1 cellular context compared by ENCODE assay signal in the genomic region with DNA sequence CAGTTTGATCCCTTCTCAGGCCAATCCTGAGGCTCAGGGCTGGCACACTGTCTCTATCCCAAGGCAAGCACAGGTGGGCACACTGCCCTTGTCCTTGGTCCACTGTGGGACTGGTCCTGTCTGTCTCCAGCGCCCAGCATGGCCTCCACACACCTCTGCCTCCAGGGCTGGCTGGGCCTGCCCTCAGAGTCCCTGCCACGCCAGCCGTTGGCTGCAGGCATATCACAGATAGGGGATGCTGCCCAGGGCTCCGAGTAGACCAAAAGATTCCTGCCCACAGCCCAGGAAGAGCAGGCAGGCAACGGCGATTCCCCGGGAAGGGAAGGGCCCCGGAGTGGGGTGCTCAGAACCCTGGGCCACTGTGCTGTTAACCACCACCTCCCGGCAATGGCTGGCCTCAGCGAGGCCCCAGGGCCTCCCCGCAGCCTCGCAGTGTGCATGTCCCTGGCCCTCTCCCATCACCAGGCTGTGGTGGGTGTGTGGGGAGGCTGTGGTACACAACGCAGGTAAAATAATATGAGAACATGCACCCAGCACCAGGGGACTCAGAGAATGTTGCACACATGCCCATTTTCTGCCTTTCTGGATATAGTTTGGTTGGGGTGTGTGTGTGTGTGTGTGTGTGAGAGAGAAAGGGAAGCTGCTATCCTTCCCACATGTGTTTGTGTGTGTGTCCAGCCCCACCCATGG.
TF ChIP-seq lines count a peak whose summit lies in the region.

No MANE protein-coding gene starts in this region.

TF ChIP-seq in WTC11, 78 proteins besides CTCF, POLR2A, EP300 and RAD21 (continued from another document):
- TF ChIP-seq, protein P1, sequence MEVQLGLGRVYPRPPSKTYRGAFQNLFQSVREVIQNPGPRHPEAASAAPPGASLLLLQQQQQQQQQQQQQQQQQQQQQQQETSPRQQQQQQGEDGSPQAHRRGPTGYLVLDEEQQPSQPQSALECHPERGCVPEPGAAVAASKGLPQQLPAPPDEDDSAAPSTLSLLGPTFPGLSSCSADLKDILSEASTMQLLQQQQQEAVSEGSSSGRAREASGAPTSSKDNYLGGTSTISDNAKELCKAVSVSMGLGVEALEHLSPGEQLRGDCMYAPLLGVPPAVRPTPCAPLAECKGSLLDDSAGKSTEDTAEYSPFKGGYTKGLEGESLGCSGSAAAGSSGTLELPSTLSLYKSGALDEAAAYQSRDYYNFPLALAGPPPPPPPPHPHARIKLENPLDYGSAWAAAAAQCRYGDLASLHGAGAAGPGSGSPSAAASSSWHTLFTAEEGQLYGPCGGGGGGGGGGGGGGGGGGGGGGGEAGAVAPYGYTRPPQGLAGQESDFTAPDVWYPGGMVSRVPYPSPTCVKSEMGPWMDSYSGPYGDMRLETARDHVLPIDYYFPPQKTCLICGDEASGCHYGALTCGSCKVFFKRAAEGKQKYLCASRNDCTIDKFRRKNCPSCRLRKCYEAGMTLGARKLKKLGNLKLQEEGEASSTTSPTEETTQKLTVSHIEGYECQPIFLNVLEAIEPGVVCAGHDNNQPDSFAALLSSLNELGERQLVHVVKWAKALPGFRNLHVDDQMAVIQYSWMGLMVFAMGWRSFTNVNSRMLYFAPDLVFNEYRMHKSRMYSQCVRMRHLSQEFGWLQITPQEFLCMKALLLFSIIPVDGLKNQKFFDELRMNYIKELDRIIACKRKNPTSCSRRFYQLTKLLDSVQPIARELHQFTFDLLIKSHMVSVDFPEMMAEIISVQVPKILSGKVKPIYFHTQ (CRISPR knock-in tag; IDR thresholded peaks at IDR 0.05), result no peak
- TF ChIP-seq FOXK1 (CRISPR knock-in tag; IDR thresholded peaks at IDR 0.05) (no peak), TP53 (CRISPR knock-in tag; IDR thresholded peaks at IDR 0.05) (no peak), JUN (CRISPR knock-in tag; IDR thresholded peaks at IDR 0.05) (no peak), TEAD4 (CRISPR knock-in tag; IDR thresholded peaks at IDR 0.05) (no peak)
- TF ChIP-seq, protein P2, sequence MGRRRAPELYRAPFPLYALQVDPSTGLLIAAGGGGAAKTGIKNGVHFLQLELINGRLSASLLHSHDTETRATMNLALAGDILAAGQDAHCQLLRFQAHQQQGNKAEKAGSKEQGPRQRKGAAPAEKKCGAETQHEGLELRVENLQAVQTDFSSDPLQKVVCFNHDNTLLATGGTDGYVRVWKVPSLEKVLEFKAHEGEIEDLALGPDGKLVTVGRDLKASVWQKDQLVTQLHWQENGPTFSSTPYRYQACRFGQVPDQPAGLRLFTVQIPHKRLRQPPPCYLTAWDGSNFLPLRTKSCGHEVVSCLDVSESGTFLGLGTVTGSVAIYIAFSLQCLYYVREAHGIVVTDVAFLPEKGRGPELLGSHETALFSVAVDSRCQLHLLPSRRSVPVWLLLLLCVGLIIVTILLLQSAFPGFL (CRISPR knock-in tag; IDR thresholded peaks at IDR 0.05; ENCODE audit: borderline replicate concordance), result no peak
